22 cellular contexts compared by ENCODE assay signal in genomic region chr1:77037038-77037437, GRCh38.
DNase-seq lines count a peak whose midpoint lies in the region; ATAC-seq, FAIRE-seq and TF ChIP-seq lines count a peak whose summit lies in the region.
"Had no signal": no experiment of that assay in that cellular context is flagged by ENCODE, and none has a peak within 500 bp of the region (broad histone marks: within the 10 kb centered on the region; RNA-seq: fewer than 3 reads in every experiment).

No MANE protein-coding gene starts in this region.

- H3K14ac ChIP-seq in H1 (ENCODE audit: insufficient read length), result no peak overlapping the region

- no peak overlapping the region for H3K27ac ChIP-seq in HEK293 (ENCODE audit: extremely low read depth, low read depth, low read length)
- no peak overlapping the region for H3K27ac ChIP-seq in H1 (ENCODE audit: low read depth, low read length)
- H3K27ac ChIP-seq: BLaER1 had no signal

- CTCF ChIA-PET in HEK293 (lab: Yijun Ruan, JAX) (no interaction called here), WTC11 (lab: Charles Lee) (no interaction called here), H1 (lab: Charles Lee; ENCODE audit: partially characterized antibody) (interaction anchor here (0.6 to 1.5 kb wide), 2 partner anchors 10 to 1771 kb away, joined by 3 to 4 read pairs; no protein-coding TSS in a partner anchor)

- H2BK120ac ChIP-seq in H1 (replicated peaks; ENCODE audit: low read depth, low read length), result no peak overlapping the region

- no peaks in the 10 kb centered on the region for H3K79me1 ChIP-seq in H1 (ENCODE audit: low read depth, low read length)

- no peak overlapping the region for H2BK15ac ChIP-seq in H1 (ENCODE audit: low read length)

- H3K9me3 Mint-ChIP-seq in WTC11, result peaks cover 7% of the 10 kb centered on the region

- H3K23ac ChIP-seq in H1 (ENCODE audit: insufficient read length), result no peak overlapping the region

- H3K4me3 Mint-ChIP-seq in WTC11, result no peak overlapping the region
- H3K4me3 Mint-ChIP-seq: CD14-positive monocyte; CD4-positive, alpha-beta memory T cell; CD4-positive, CD25-positive, alpha-beta regulatory T cell; CD8-positive, alpha-beta memory T cell had no signal

- no peaks in the 10 kb centered on the region for H3K79me2 ChIP-seq in H1 (ENCODE audit: control insufficient read depth in 1 of 2, insufficient read depth in 2 of 2, low read length in 2 of 2)

- peaks cover 14% of the 10 kb centered on the region for H3K4me1 Mint-ChIP-seq in WTC11
- H3K4me1 Mint-ChIP-seq: CD4-positive, alpha-beta memory T cell; CD4-positive, CD25-positive, alpha-beta regulatory T cell; CD8-positive, alpha-beta memory T cell had no signal

- no peaks in the 10 kb centered on the region for H3K9me3 ChIP-seq in HEK293 (ENCODE audit: control insufficient read depth, insufficient read depth, low read depth, low read length)
- 0 out of 4 replicates have a peak, but pooled peaks cover 0 to 2% of the 10 kb centered on the region in 2 experiments for H3K9me3 ChIP-seq in H1 (ENCODE audit: insufficient read depth in 2 of 2, low read depth in 1 of 2, low read length in 1 of 2)
- H3K9me3 ChIP-seq: BE2C, BLaER1 had no signal

- H4K20me1 ChIP-seq in H1 (replicated peaks in 1 of 2; ENCODE audit: control insufficient read depth in 1 of 2, insufficient read depth in 2 of 2, low read length in 2 of 2), result no peaks in the 10 kb centered on the region
- H4K20me1 ChIP-seq: BLaER1 had no signal

- H2BK5ac ChIP-seq in H1 (ENCODE audit: low read depth, low read length), result no peak overlapping the region

- H3K27ac Mint-ChIP-seq in WTC11, result no peak overlapping the region
- H3K27ac Mint-ChIP-seq: CD14-positive monocyte; CD4-positive, alpha-beta memory T cell; CD4-positive, CD25-positive, alpha-beta regulatory T cell; CD8-positive, alpha-beta memory T cell had no signal

- no peak for TF ChIP-seq POLR2A in H1 (IDR thresholded peaks at IDR 0.05; ENCODE audit: control extremely low read depth in 1 of 2, low read depth in 2 of 2, low read length in 2 of 2)

- peaks cover 0 to 1% (median 0%) of the 10 kb centered on the region in 4 experiments; a peak in 1 of 7 replicates for H3K27me3 ChIP-seq in H1 (replicated peaks in 1 of 4; ENCODE audit: control insufficient read depth in 3 of 4, extremely low read depth in 1 of 4, insufficient read depth in 3 of 4, low read length in 3 of 4)
- H3K27me3 ChIP-seq: BE2C, BLaER1 had no signal

- H4K8ac ChIP-seq in H1 (ENCODE audit: extremely low read depth, insufficient read depth, low read length), result no peak overlapping the region

- no peak for FAIRE-seq in H1 (lab: Jason Lieb, UNC)
- FAIRE-seq: A204.1, GM12878, GM12892, GM18507 had no signal

- TF ChIP-seq RAD21 in H1 (IDR thresholded peaks at IDR 0.05 in 1 of 2, conservative IDR thresholded peaks at IDR 0.05 in 1 of 2; ENCODE audit: low read depth in 2 of 2, low read length in 2 of 2), result no peak

- peaks cover 4% of the 10 kb centered on the region; the same call in 1 of the 2 replicates for H3K36me3 Mint-ChIP-seq in WTC11
- H3K36me3 Mint-ChIP-seq: CD14-positive monocyte; CD4-positive, alpha-beta memory T cell; CD4-positive, CD25-positive, alpha-beta regulatory T cell had no signal

- no peak overlapping the region for H3K4me2 ChIP-seq in H1 (ENCODE audit: insufficient read depth in 1 of 2, low read depth in 2 of 2, low read length in 2 of 2)
- H3K4me2 ChIP-seq: BLaER1 had no signal

- H3K4me3 ChIP-seq in HEK293 (ENCODE audit: low read depth, low read length) (no peak overlapping the region), H1 (ENCODE audit: extremely low read depth in 1 of 4, insufficient read depth in 2 of 4, low read depth in 3 of 4, low read length in 4 of 4) (no peak overlapping the region)
- H3K4me3 ChIP-seq: BLaER1, GM12878 had no signal

- no peak overlapping the region for H4K5ac ChIP-seq in H1 (ENCODE audit: insufficient read length, low read depth, low read length)

- no peak overlapping the region for H2AK5ac ChIP-seq in H1 (ENCODE audit: low read depth, low read length)

- H3K56ac ChIP-seq in H1 (replicated peaks; ENCODE audit: insufficient read length, low read depth, low read length), result no peak overlapping the region

- POLR2A ChIA-PET in HEK293 (lab: Yijun Ruan, JAX), result no interaction called here
- POLR2A ChIA-PET in WTC11 (lab: Charles Lee), result no interaction called here
- POLR2A ChIA-PET in H1 (lab: Charles Lee; ENCODE audit: partially characterized antibody), result no interaction called here

- no peak overlapping the region for H3K9ac ChIP-seq in H1 (replicated peaks in 1 of 4; ENCODE audit: extremely low read depth in 1 of 4, low read depth in 3 of 4, low read length in 3 of 4)
- H3K9ac ChIP-seq: BLaER1 had no signal

- H2BK12ac ChIP-seq in H1 (ENCODE audit: low read depth, low read length), result no peak overlapping the region

- ATAC-seq in WTC11 (no peak), esophagus mucosa (no peak)
- ATAC-seq: GM12878 had no signal

- H3K23me2 ChIP-seq in H1 (ENCODE audit: low read depth, low read length), result no peaks in the 10 kb centered on the region

- H3K36me3 ChIP-seq in HEK293 (ENCODE audit: control insufficient read depth in 2 of 2, insufficient read depth in 1 of 2, low read length in 2 of 2) (no peaks in the 10 kb centered on the region), H1 (ENCODE audit: control insufficient read depth in 2 of 4, insufficient read depth in 4 of 4, low read length in 3 of 4) (no peaks in the 10 kb centered on the region)
- H3K36me3 ChIP-seq: BE2C, BLaER1 had no signal

- no peak overlapping the region for H2BK20ac ChIP-seq in H1 (ENCODE audit: low read length)

- H3K4me1 ChIP-seq in HEK293 (ENCODE audit: control insufficient read depth, insufficient read depth, low read length) (no peaks in the 10 kb centered on the region), H1 (replicated peaks in 1 of 4; ENCODE audit: control insufficient read depth in 3 of 4, insufficient read depth in 4 of 4, low read length in 3 of 4) (no peaks in the 10 kb centered on the region)
- H3K4me1 ChIP-seq: BE2C, BLaER1 had no signal

- no peak for TF ChIP-seq EP300 in H1 (IDR thresholded peaks at IDR 0.05; ENCODE audit: borderline replicate concordance in 1 of 2, low read depth in 2 of 2, low read length in 2 of 2)

- no peak for DNase-seq in WTC11 (ENCODE audit: low spot score)
- no peak for DNase-seq in H1 (ENCODE audit: low read depth in 1 of 2, low spot score in 2 of 2)
- no peak for DNase-seq in iPS-NIHi11 (ENCODE audit: low spot score)
- DNase-seq: 8988T; BE2C; C1 segment of cervical spinal cord; CD4-positive, alpha-beta memory T cell; CD8-positive, alpha-beta memory T cell; COR-L47; DMS 273 treated with DMSO at 0.1 percent for 48 hours; DMS153; DMS79; GDM1 had no signal

- H4K91ac ChIP-seq in H1 (replicated peaks; ENCODE audit: insufficient read length, low read length), result no peak overlapping the region

- TF ChIP-seq CTCF in HEK293 (tag by site-specific recombination; IDR thresholded peaks at IDR 0.05), result no peak
- no peak for TF ChIP-seq CTCF in WTC11 (IDR thresholded peaks at IDR 0.05)
- no peak for TF ChIP-seq CTCF in H1 (IDR thresholded peaks at IDR 0.05; ENCODE audit: control extremely low read depth in 1 of 3, insufficient read depth in 1 of 3, low read depth in 1 of 3, low read length in 3 of 3)

- no peak overlapping the region for H2AFZ ChIP-seq in H1 (ENCODE audit: low read length)

- H3K4ac ChIP-seq in H1 (replicated peaks; ENCODE audit: insufficient read length, low read depth, low read length), result no peak overlapping the region

- no peak overlapping the region for H3K18ac ChIP-seq in H1 (ENCODE audit: extremely low read depth, low read length)

- H3K27me3 Mint-ChIP-seq in WTC11 (ENCODE audit: low read depth), result no peaks in the 10 kb centered on the region
- H3K27me3 Mint-ChIP-seq: CD4-positive, CD25-positive, alpha-beta regulatory T cell had no signal

TF ChIP-seq in HEK293, 187 proteins besides CTCF, POLR2A, EP300 and RAD21 (continues in another document):
- no peak for TF ChIP-seq ZNF132 (tag by site-specific recombination; IDR thresholded peaks at IDR 0.05; ENCODE audit: borderline replicate concordance)
- no peak for TF ChIP-seq MEIS1 (CRISPR knock-in tag; IDR thresholded peaks at IDR 0.05; ENCODE audit: borderline replicate concordance)

TF ChIP-seq in WTC11, 78 proteins besides CTCF, POLR2A, EP300 and RAD21:
- TF ChIP-seq NFYB (CRISPR knock-in tag; conservative IDR thresholded peaks at IDR 0.05; ENCODE audit: low read depth) (no peak), ESRRA (CRISPR knock-in tag; IDR thresholded peaks at IDR 0.05; ENCODE audit: borderline replicate concordance) (no peak), GTF2I (CRISPR knock-in tag; conservative IDR thresholded peaks at IDR 0.05) (peak; percentile 71; the same call in 1 of the 2 replicates), E2F4 (CRISPR knock-in tag; IDR thresholded peaks at IDR 0.05; ENCODE audit: borderline replicate concordance, low read depth) (no peak), RORB (CRISPR knock-in tag; IDR thresholded peaks at IDR 0.05) (no peak)
TF ChIP-seq in WTC11: peak in this region for 1.

TF ChIP-seq in H1, 55 proteins besides CTCF, POLR2A, EP300 and RAD21:
- TF ChIP-seq BCL11A (IDR thresholded peaks at IDR 0.05; ENCODE audit: low read depth in 2 of 2, low read length in 2 of 2) (no peak), KDM1A (IDR thresholded peaks at IDR 0.05; ENCODE audit: borderline replicate concordance, low read length) (peak; percentile 66; the same call in 1 of the 2 replicates), CBX8 (IDR thresholded peaks at IDR 0.05; ENCODE audit: borderline replicate concordance, low read depth, low read length) (no peak), TAF1 (IDR thresholded peaks at IDR 0.05; ENCODE audit: low read depth, low read length) (no peak)
